ENCODE assay signal across 12 cellular contexts in the genomic region with DNA sequence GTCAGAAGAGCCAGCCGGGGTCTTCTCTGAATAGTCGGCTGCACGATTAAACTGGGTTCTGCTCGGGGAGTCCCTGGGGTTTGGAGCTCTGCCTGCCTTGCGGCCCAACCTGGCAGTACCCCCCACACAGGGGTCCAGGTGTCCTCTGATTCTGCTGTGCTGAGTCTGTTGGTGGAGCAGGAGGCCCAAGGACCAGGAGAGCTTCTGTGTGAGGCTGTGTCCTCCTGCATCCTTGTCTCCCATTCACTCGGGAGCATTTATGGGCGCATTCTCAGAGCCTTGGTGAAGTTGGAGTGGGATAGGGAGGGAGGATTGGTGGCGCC. TPM values are rescaled to one million over a fixed set of nuclear protein-coding genes. Genes with fewer than 3 reads are reported as not detected.
DNase-seq lines count a peak whose midpoint lies in the region; ATAC-seq, FAIRE-seq and TF ChIP-seq lines count a peak whose summit lies in the region.
"Had no signal": no experiment of that assay in that cellular context is flagged by ENCODE, and none has a peak within 500 bp of the region (broad histone marks: within the 10 kb centered on the region; RNA-seq: fewer than 3 reads in every experiment).

No MANE protein-coding gene starts in this region.

- TF ChIP-seq CTCF in DOHH2 (IDR thresholded peaks at IDR 0.05; ENCODE audit: low read depth, low read length, poor library complexity, severe bottlenecking) (no peak), H1 (IDR thresholded peaks at IDR 0.05; ENCODE audit: control extremely low read depth in 1 of 3, insufficient read depth in 1 of 3, low read depth in 1 of 3, low read length in 3 of 3) (no peak), sigmoid colon (IDR thresholded peaks at IDR 0.05) (no peak)

- H3K4me2 ChIP-seq in DOHH2 (ENCODE audit: low read length): peak overlapping the region; percentile 70
- no peak overlapping the region for H3K4me2 ChIP-seq in H1 (ENCODE audit: insufficient read depth in 1 of 2, low read depth in 2 of 2, low read length in 2 of 2)

- no peak overlapping the region for H2BK15ac ChIP-seq in H1 (ENCODE audit: low read length)

- intact Hi-C loops in sigmoid colon (cut with DNase I): no loop called here

- 94% methylated on average over 8 of the region's 8 CpGs; no CpG with 5 or more reads in 1 of the 2 experiments for WGBS in H1 (ENCODE audit: extremely low coverage in 1 of 2, insufficient coverage in 1 of 2, insufficient read length in 1 of 2, insufficient replicate concordance in 2 of 2, low coverage in 1 of 2, low lambda C conversion rate in 2 of 2, missing lambda C conversion rate in 1 of 2), 2 experiments
- 69 to 89% methylated on average over 8 of the region's 8 CpGs for WGBS in sigmoid colon, 2 donors
- WGBS in small intestine, 3 donors: 79 to 90% (median 88%) methylated on average over 8 of the region's 8 CpGs

- no peak overlapping the region for H2BK12ac ChIP-seq in H1 (ENCODE audit: low read depth, low read length)

- no peaks in the 10 kb centered on the region for H3K9me3 Mint-ChIP-seq in IgD-negative memory B cell

- H3K4me3 ChIP-seq in DOHH2 (ENCODE audit: low read length) (peak overlapping the region; percentile 58), H1 (ENCODE audit: extremely low read depth in 1 of 4, insufficient read depth in 2 of 4, low read depth in 3 of 4, low read length in 4 of 4) (no peak overlapping the region), sigmoid colon (no peak overlapping the region), small intestine (ENCODE audit: low read depth in 1 of 2, low read length in 2 of 2) (no peak overlapping the region)
- H3K4me3 ChIP-seq: pancreas had no signal

- H3K4me1 ChIP-seq in DOHH2 (ENCODE audit: control insufficient read depth, low read length) (peaks cover 62% of the 10 kb centered on the region), H1 (replicated peaks in 1 of 4; ENCODE audit: control insufficient read depth in 3 of 4, insufficient read depth in 4 of 4, low read length in 3 of 4) (no peaks in the 10 kb centered on the region; a peak in 1 of 7 replicates), sigmoid colon (peaks cover 0 to 73% (median 65%) of the 10 kb centered on the region in 4 donors), small intestine (ENCODE audit: control insufficient read depth in 2 of 2, insufficient read depth in 1 of 2, low read depth in 1 of 2, low read length in 1 of 2) (peaks cover 0 to 1% of the 10 kb centered on the region in 2 donors)

- no peaks in the 10 kb centered on the region for H3K27me3 Mint-ChIP-seq in IgD-negative memory B cell

- no peaks in the 10 kb centered on the region for H3K36me3 Mint-ChIP-seq in IgD-negative memory B cell

- H2BK120ac ChIP-seq in H1 (replicated peaks; ENCODE audit: low read depth, low read length): no peak overlapping the region

- H3K23ac ChIP-seq in H1 (ENCODE audit: insufficient read length): no peak overlapping the region

- H2BK5ac ChIP-seq in H1 (ENCODE audit: low read depth, low read length): no peak overlapping the region

- H3K9me2 ChIP-seq in DOHH2 (replicated peaks; ENCODE audit: control insufficient read depth, low read length): no peaks in the 10 kb centered on the region

- no peak for FAIRE-seq in H1 (lab: Jason Lieb, UNC)
- no peak for FAIRE-seq in urothelium cell line (lab: Jason Lieb, UNC)
- FAIRE-seq in small intestine (lab: Jason Lieb, UNC): no peak
- FAIRE-seq: pancreas had no signal

- H4K8ac ChIP-seq in H1 (ENCODE audit: extremely low read depth, insufficient read depth, low read length): peak overlapping the region; percentile 57; the same call in 1 of the 2 replicates

- no peak overlapping the region for H3K9ac ChIP-seq in H1 (replicated peaks in 1 of 4; ENCODE audit: extremely low read depth in 1 of 4, low read depth in 3 of 4, low read length in 3 of 4)

- TF ChIP-seq EP300 in H1 (IDR thresholded peaks at IDR 0.05; ENCODE audit: borderline replicate concordance in 1 of 2, low read depth in 2 of 2, low read length in 2 of 2) (no peak), sigmoid colon (IDR thresholded peaks at IDR 0.05) (no peak)

- POLR2A ChIA-PET in H1 (lab: Charles Lee; ENCODE audit: partially characterized antibody): interaction anchor here (1.1 kb wide), 1 partner anchor 21 kb away, joined by 3 read pairs; no protein-coding TSS in a partner anchor

- H4K5ac ChIP-seq in H1 (ENCODE audit: insufficient read length, low read depth, low read length): no peak overlapping the region

- H3K9me3 ChIP-seq in DOHH2 (ENCODE audit: control insufficient read depth, insufficient read depth, low read length) (no peaks in the 10 kb centered on the region), H1 (ENCODE audit: insufficient read depth in 2 of 2, low read depth in 1 of 2, low read length in 1 of 2) (no peaks in the 10 kb centered on the region), sigmoid colon (no peaks in the 10 kb centered on the region), small intestine (ENCODE audit: control insufficient read depth, low read depth) (no peaks in the 10 kb centered on the region)
- H3K9me3 ChIP-seq: pancreas had no signal

- H3K23me2 ChIP-seq in H1 (ENCODE audit: low read depth, low read length): peaks cover under 1% of the 10 kb centered on the region; the same call in 1 of the 2 replicates

- DNase-seq in H1 (ENCODE audit: low read depth in 1 of 2, low spot score in 2 of 2): no peak
- DNase-seq in urothelium cell line (ENCODE audit: low spot score): no peak
- DNase-seq in sigmoid colon: no peak
- no peak for DNase-seq in NCI-H524 (lab: John Stamatoyannopoulos, UW)
- DNase-seq in small intestine: no peak
- DNase-seq: effector CD4-positive, alpha-beta T cell; NCI-H2081; stimulated activated CD4-positive, alpha-beta T cell treated with anti-CD3 and anti-CD28 coated beads, Interleukin-4, amount 100 ng/mL, for 24 hours had no signal

- peak overlapping the region in 2 of 3 donors; percentile 92 to 95 for H3K27ac Mint-ChIP-seq in IgD-negative memory B cell

- H3K18ac ChIP-seq in H1 (ENCODE audit: extremely low read depth, low read length): no peak overlapping the region

- H2AK5ac ChIP-seq in H1 (ENCODE audit: low read depth, low read length): no peak overlapping the region

- H3K36me3 ChIP-seq in DOHH2 (ENCODE audit: control insufficient read depth, low read length) (no peaks in the 10 kb centered on the region), H1 (ENCODE audit: control insufficient read depth in 2 of 4, insufficient read depth in 4 of 4, low read length in 3 of 4) (no peaks in the 10 kb centered on the region), sigmoid colon (no peaks in the 10 kb centered on the region), small intestine (ENCODE audit: control insufficient read depth in 2 of 2, insufficient read depth in 2 of 2, low read length in 2 of 2) (peaks cover 0 to 2% of the 10 kb centered on the region in 2 donors)
- H3K36me3 ChIP-seq: pancreas had no signal

- peaks cover 39 to 42% (median 41%) of the 10 kb centered on the region in 3 donors for H3K4me1 Mint-ChIP-seq in IgD-negative memory B cell

- 0 out of 2 replicates have a peak, but pooled peaks cover under 1% of the 10 kb centered on the region for H3F3A ChIP-seq in DOHH2 (ENCODE audit: control insufficient read depth, insufficient read depth)

- H3K79me2 ChIP-seq in DOHH2 (ENCODE audit: control insufficient read depth, low read length): peaks cover 54% of the 10 kb centered on the region
- H3K79me2 ChIP-seq in H1 (ENCODE audit: control insufficient read depth in 1 of 2, insufficient read depth in 2 of 2, low read length in 2 of 2): peaks cover 3 to 27% of the 10 kb centered on the region in 2 experiments

- H3K4ac ChIP-seq in H1 (replicated peaks; ENCODE audit: insufficient read length, low read depth, low read length): no peak overlapping the region

- peak overlapping the region; percentile 70 to 88 (median 78) for H3K4me3 Mint-ChIP-seq in IgD-negative memory B cell

- no peaks in the 10 kb centered on the region for H3K27me3 ChIP-seq in DOHH2 (ENCODE audit: control insufficient read depth, low read length)
- no peaks in the 10 kb centered on the region; a peak in 1 of 7 replicates for H3K27me3 ChIP-seq in H1 (replicated peaks in 1 of 4; ENCODE audit: control insufficient read depth in 3 of 4, extremely low read depth in 1 of 4, insufficient read depth in 3 of 4, low read length in 3 of 4)
- no peaks in the 10 kb centered on the region for H3K27me3 ChIP-seq in sigmoid colon
- no peaks in the 10 kb centered on the region for H3K27me3 ChIP-seq in small intestine (ENCODE audit: control insufficient read depth in 2 of 2, insufficient read depth in 2 of 2, low read length in 2 of 2)
- H3K27me3 ChIP-seq: pancreas had no signal

- ATAC-seq in GM21360 (IDR thresholded peaks at IDR 0.05; ENCODE audit: unreplicated experiment): peak; percentile 7
- ATAC-seq: pancreas had no signal

- H4K91ac ChIP-seq in H1 (replicated peaks; ENCODE audit: insufficient read length, low read length): no peak overlapping the region

- H3K14ac ChIP-seq in H1 (ENCODE audit: insufficient read length): no peak overlapping the region

- H3K27ac ChIP-seq in DOHH2 (ENCODE audit: low read depth, low read length) (peak overlapping the region; percentile 88), H1 (ENCODE audit: low read depth, low read length) (no peak overlapping the region), sigmoid colon (no peak overlapping the region), small intestine (ENCODE audit: low read depth in 1 of 2, low read length in 1 of 2) (peak overlapping the region in 1 of 2 donors; percentile 39)
- H3K27ac ChIP-seq: pancreas had no signal

- H2AFZ ChIP-seq in H1 (ENCODE audit: low read length): no peak overlapping the region

- H4K20me1 ChIP-seq in DOHH2 (ENCODE audit: control insufficient read depth, insufficient read depth, low read depth, low read length): no peaks in the 10 kb centered on the region
- peaks cover 4 to 33% of the 10 kb centered on the region in 2 experiments for H4K20me1 ChIP-seq in H1 (replicated peaks in 1 of 2; ENCODE audit: control insufficient read depth in 1 of 2, insufficient read depth in 2 of 2, low read length in 2 of 2)

- TF ChIP-seq RAD21 in H1 (IDR thresholded peaks at IDR 0.05 in 1 of 2, conservative IDR thresholded peaks at IDR 0.05 in 1 of 2; ENCODE audit: low read depth in 2 of 2, low read length in 2 of 2): no peak

- CTCF ChIA-PET in H1 (lab: Charles Lee; ENCODE audit: partially characterized antibody): interaction anchor here (1.0 to 1.7 kb wide), 6 partner anchors 9 to 309 kb away, joined by 3 to 5 read pairs (median 4); no protein-coding TSS in a partner anchor

- peaks cover 21% of the 10 kb centered on the region for H3K79me1 ChIP-seq in H1 (ENCODE audit: low read depth, low read length)

- H3K56ac ChIP-seq in H1 (replicated peaks; ENCODE audit: insufficient read length, low read depth, low read length): no peak overlapping the region

- TF ChIP-seq POLR2A in H1 (IDR thresholded peaks at IDR 0.05; ENCODE audit: control extremely low read depth in 1 of 2, low read depth in 2 of 2, low read length in 2 of 2): no peak
- no peak for TF ChIP-seq POLR2A in sigmoid colon (IDR thresholded peaks at IDR 0.05)

- no peak overlapping the region for H2BK20ac ChIP-seq in H1 (ENCODE audit: low read length)

RNA-seq across cellular contexts. Expression of a gene that starts 14.2 kb away (rescaled TPM):
- 0.94 TPM for polyA plus RNA-seq in IgD-negative memory B cell
- total RNA-seq in H1 (2021; fragmentation: NEBNext Ultra II Directional; extraction: Animal tissue kit (Norgen Biotek cat#: 25700)): 25.5 and 27.5 TPM in 2 replicates
- 16.8 and 19.7 TPM in 2 replicates for polyA plus RNA-seq in H1 (2011; rRNA removed)
- polyA plus RNA-seq in H1 (2011; cell fraction: cytosol; rRNA removed): 15.9 TPM
- 12.0 TPM for polyA plus RNA-seq in H1 (2011; cell fraction: nucleus; rRNA removed)
- 16.0 to 19.8 TPM (median 18.0 TPM) in 4 replicates for polyA plus RNA-seq in H1 (2012, experiment 1 of 2)
- polyA plus RNA-seq in H1 (2012, experiment 2 of 2): 19.3 TPM
- 15.4 TPM for polyA plus RNA-seq in H1 (2013, experiment 1 of 2)
- 14.7 TPM for polyA plus RNA-seq in H1 (2013, experiment 2 of 2)
- polyA minus RNA-seq in H1 (2011; rRNA and poly(A)+ RNA removed): 21.6 and 22.1 TPM in 2 replicates
- polyA minus RNA-seq in H1 (2011; cell fraction: cytosol; rRNA and poly(A)+ RNA removed): 12.3 TPM
- 12.1 TPM for polyA minus RNA-seq in H1 (2011; cell fraction: nucleus; rRNA and poly(A)+ RNA removed)
- 100 to 1,000 TPM; 100 to 132 (median 112) TPM for total RNA-seq in sigmoid colon
- 10 to 100 TPM; 17.6 to 21.0 (median 20.3) TPM for polyA plus RNA-seq in sigmoid colon
- 10 to 100 TPM; 22.4 to 25.0 (median 23.2) TPM for polyA plus RNA-seq in small intestine
